1 cellular context compared by ENCODE assay signal in the genomic region with DNA sequence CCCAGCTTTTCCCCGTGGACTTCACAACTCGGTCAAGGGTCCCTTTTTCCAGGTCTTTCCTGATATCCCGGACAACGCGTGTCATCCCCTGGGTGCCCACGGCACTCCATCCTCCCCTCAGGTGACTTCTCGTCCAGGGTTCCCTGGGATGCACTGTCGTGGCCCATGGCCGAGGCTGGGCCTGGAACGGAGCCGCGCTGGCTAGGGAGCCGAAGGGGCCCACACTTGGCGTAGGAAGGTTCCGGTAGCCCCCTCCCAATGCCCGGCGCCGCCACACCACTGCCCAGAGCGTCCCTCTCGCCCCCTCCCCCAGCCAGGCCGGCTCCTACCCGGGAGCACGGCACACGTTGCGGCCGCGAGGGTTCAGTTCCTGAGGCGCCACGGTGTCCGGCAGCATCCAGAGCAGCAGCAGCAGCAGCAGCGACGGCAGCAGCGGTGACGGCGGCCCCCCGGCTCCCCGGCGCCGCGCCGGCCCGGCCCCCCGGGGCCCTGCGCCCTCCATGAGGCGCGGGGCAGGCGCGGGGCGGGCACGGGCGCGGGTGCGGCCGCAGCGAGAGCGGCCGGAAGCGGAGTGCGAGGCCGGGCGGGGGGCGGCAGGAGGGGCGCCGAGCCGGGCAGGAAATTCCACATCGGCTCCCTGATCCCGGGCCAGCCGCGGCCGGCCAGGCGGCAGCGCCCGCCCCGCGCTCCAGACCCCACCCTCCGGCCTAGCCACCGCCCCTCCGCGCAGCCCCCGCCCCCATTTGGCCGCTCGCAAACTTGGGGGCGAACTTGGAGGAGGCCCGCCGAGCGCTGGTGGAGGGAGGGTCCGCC.
TF ChIP-seq lines count a peak whose summit lies in the region.

SCARF2 (minus strand) TSS at position 573 of the 813 bp plus-strand sequence; CDS start at position 502, 71 bp downstream.

TF ChIP-seq in K562, 482 proteins besides CTCF, POLR2A, EP300 and RAD21 (continued from another document and continues in another):
- TF ChIP-seq ZNF639 (CRISPR knock-in tag; conservative IDR thresholded peaks at IDR 0.05 in 1 of 2, IDR thresholded peaks at IDR 0.05 in 1 of 2) (0 out of 4 replicates have a peak, but pooled peaks of 1 of the 2 experiments have one; percentile 36), HMG20A (CRISPR knock-in tag; conservative IDR thresholded peaks at IDR 0.05) (no peak), NCOA6 (IDR thresholded peaks at IDR 0.05) (no peak), NR3C1 (CRISPR knock-in tag; IDR thresholded peaks at IDR 0.05) (no peak), ZNF165 (CRISPR knock-in tag; IDR thresholded peaks at IDR 0.05; ENCODE audit: borderline replicate concordance) (no peak), SMARCA5 (IDR thresholded peaks at IDR 0.05) (no peak), SAP30 (IDR thresholded peaks at IDR 0.05; ENCODE audit: borderline replicate concordance, insufficient read depth, low read depth, low read length, poor library complexity, severe bottlenecking) (no peak), ZKSCAN3 (CRISPR knock-in tag; IDR thresholded peaks at IDR 0.05) (no peak), STAG1 (CRISPR knock-in tag; IDR thresholded peaks at IDR 0.05; ENCODE audit: borderline replicate concordance) (peak; percentile 13; the same call in 1 of the 2 replicates), GATA2 (CRISPR knock-in tag; IDR thresholded peaks at IDR 0.05) (no peak), BRCA1 (IDR thresholded peaks at IDR 0.05) (no peak), BRCA1 (CRISPR knock-in tag; IDR thresholded peaks at IDR 0.05) (peak; percentile 95; the same call in 1 of the 2 replicates), ZNF143 (CRISPR knock-in tag; IDR thresholded peaks at IDR 0.05) (no peak), ZNF717 (CRISPR knock-in tag; IDR thresholded peaks at IDR 0.05) (no peak), ZNF280B (CRISPR knock-in tag; IDR thresholded peaks at IDR 0.05) (no peak), ZNF253 (CRISPR knock-in tag; conservative IDR thresholded peaks at IDR 0.05) (no peak), NFXL1 (CRISPR knock-in tag; IDR thresholded peaks at IDR 0.05) (no peak), CREBBP (IDR thresholded peaks at IDR 0.05; ENCODE audit: low read depth, low read length) (no peak), NR2C2 (CRISPR knock-in tag; IDR thresholded peaks at IDR 0.05) (no peak), NR2C2 (tag; IDR thresholded peaks at IDR 0.05) (no peak), REST (CRISPR knock-in tag; IDR thresholded peaks at IDR 0.05; ENCODE audit: low read depth) (no peak), NFIC (IDR thresholded peaks at IDR 0.05) (no peak), SMARCB1 (IDR thresholded peaks at IDR 0.05; ENCODE audit: insufficient read length, low read depth) (no peak), ZNF695 (CRISPR knock-in tag; IDR thresholded peaks at IDR 0.05) (no peak), NFYB (IDR thresholded peaks at IDR 0.05; ENCODE audit: extremely low read depth, insufficient read length) (no peak), BCOR (IDR thresholded peaks at IDR 0.05) (no peak), FOXA1 (IDR thresholded peaks at IDR 0.05; ENCODE audit: borderline replicate concordance) (no peak), HMGN3 (IDR thresholded peaks at IDR 0.05; ENCODE audit: borderline replicate concordance, extremely low read depth, insufficient read length, low read depth, low read length) (peak; percentile 31), SNIP1 (IDR thresholded peaks at IDR 0.05; ENCODE audit: low read depth) (no peak), XRCC5 (IDR thresholded peaks at IDR 0.05; ENCODE audit: low read depth, low read length) (no peak), PHF20 (IDR thresholded peaks at IDR 0.05; ENCODE audit: partially characterized antibody) (no peak), ARHGAP35 (IDR thresholded peaks at IDR 0.05; ENCODE audit: partially characterized antibody) (no peak), ZNF431 (CRISPR knock-in tag; IDR thresholded peaks at IDR 0.05) (no peak), ZNF316 (IDR thresholded peaks at IDR 0.05) (peak; percentile 58), ZNF134 (CRISPR knock-in tag; conservative IDR thresholded peaks at IDR 0.05) (no peak), PRMT5 (CRISPR knock-in tag; IDR thresholded peaks at IDR 0.05) (0 out of 2 replicates have a peak, but pooled peaks have one; percentile 25), ZNF561 (CRISPR knock-in tag; conservative IDR thresholded peaks at IDR 0.05) (no peak), ZNF707 (CRISPR knock-in tag; conservative IDR thresholded peaks at IDR 0.05) (no peak), MTA3 (IDR thresholded peaks at IDR 0.05; ENCODE audit: borderline replicate concordance) (0 out of 2 replicates have a peak, but pooled peaks have one; percentile 14), MAFG (tag; conservative IDR thresholded peaks at IDR 0.05) (no peak), PTTG1 (tag; IDR thresholded peaks at IDR 0.05; ENCODE audit: low read depth) (no peak), RBM15 (IDR thresholded peaks at IDR 0.05; ENCODE audit: insufficient read depth, low read length) (no peak), ZNF263 (CRISPR knock-in tag; IDR thresholded peaks at IDR 0.05; ENCODE audit: borderline replicate concordance) (0 out of 2 replicates have a peak, but pooled peaks have one; percentile 54), ZFPM2 (CRISPR knock-in tag; IDR thresholded peaks at IDR 0.05) (no peak), TCF7L2 (IDR thresholded peaks at IDR 0.05; ENCODE audit: low read depth, low read length) (no peak), SREBF2 (CRISPR knock-in tag; IDR thresholded peaks at IDR 0.05) (no peak), ZNF408 (CRISPR knock-in tag; IDR thresholded peaks at IDR 0.05; ENCODE audit: low read depth) (no peak), FOXK2 (conservative IDR thresholded peaks at IDR 0.05 in 1 of 2, IDR thresholded peaks at IDR 0.05 in 1 of 2; ENCODE audit: low read depth in 2 of 2) (no peak), SIN3A (IDR thresholded peaks at IDR 0.05; ENCODE audit: borderline replicate concordance in 2 of 2, control insufficient read depth in 1 of 2, low read depth in 2 of 2, low read length in 2 of 2) (no peak), PHF8 (IDR thresholded peaks at IDR 0.05; ENCODE audit: borderline replicate concordance, low read length) (no peak; the same call in 1 of the 2 replicates), POLR2H (tag; IDR thresholded peaks at IDR 0.05; ENCODE audit: low read depth) (no peak), KLF1 (tag; IDR thresholded peaks at IDR 0.05) (no peak)
- TF ChIP-seq, protein P1, sequence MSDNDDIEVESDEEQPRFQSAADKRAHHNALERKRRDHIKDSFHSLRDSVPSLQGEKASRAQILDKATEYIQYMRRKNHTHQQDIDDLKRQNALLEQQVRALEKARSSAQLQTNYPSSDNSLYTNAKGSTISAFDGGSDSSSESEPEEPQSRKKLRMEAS (CRISPR knock-in tag; IDR thresholded peaks at IDR 0.05) = no peak; the same call in 1 of the 2 replicates
- TF ChIP-seq, protein P2, sequence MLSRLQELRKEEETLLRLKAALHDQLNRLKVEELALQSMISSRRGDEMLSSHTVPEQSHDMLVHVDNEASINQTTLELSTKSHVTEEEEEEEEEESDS (CRISPR knock-in tag; IDR thresholded peaks at IDR 0.05) = no peak
- TF ChIP-seq, protein P3, sequence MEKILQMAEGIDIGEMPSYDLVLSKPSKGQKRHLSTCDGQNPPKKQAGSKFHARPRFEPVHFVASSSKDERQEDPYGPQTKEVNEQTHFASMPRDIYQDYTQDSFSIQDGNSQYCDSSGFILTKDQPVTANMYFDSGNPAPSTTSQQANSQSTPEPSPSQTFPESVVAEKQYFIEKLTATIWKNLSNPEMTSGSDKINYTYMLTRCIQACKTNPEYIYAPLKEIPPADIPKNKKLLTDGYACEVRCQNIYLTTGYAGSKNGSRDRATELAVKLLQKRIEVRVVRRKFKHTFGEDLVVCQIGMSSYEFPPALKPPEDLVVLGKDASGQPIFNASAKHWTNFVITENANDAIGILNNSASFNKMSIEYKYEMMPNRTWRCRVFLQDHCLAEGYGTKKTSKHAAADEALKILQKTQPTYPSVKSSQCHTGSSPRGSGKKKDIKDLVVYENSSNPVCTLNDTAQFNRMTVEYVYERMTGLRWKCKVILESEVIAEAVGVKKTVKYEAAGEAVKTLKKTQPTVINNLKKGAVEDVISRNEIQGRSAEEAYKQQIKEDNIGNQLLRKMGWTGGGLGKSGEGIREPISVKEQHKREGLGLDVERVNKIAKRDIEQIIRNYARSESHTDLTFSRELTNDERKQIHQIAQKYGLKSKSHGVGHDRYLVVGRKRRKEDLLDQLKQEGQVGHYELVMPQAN (IDR thresholded peaks at IDR 0.05; ENCODE audit: borderline replicate concordance) = no peak
- TF ChIP-seq, protein P4, sequence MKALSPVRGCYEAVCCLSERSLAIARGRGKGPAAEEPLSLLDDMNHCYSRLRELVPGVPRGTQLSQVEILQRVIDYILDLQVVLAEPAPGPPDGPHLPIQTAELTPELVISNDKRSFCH (CRISPR knock-in tag; IDR thresholded peaks at IDR 0.05) = no peak
- TF ChIP-seq, protein P4 (tag; IDR thresholded peaks at IDR 0.05) = no peak
- TF ChIP-seq, protein P5, sequence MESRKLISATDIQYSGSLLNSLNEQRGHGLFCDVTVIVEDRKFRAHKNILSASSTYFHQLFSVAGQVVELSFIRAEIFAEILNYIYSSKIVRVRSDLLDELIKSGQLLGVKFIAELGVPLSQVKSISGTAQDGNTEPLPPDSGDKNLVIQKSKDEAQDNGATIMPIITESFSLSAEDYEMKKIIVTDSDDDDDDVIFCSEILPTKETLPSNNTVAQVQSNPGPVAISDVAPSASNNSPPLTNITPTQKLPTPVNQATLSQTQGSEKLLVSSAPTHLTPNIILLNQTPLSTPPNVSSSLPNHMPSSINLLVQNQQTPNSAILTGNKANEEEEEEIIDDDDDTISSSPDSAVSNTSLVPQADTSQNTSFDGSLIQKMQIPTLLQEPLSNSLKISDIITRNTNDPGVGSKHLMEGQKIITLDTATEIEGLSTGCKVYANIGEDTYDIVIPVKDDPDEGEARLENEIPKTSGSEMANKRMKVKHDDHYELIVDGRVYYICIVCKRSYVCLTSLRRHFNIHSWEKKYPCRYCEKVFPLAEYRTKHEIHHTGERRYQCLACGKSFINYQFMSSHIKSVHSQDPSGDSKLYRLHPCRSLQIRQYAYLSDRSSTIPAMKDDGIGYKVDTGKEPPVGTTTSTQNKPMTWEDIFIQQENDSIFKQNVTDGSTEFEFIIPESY (CRISPR knock-in tag; IDR thresholded peaks at IDR 0.05) = no peak
- TF ChIP-seq, protein P6, sequence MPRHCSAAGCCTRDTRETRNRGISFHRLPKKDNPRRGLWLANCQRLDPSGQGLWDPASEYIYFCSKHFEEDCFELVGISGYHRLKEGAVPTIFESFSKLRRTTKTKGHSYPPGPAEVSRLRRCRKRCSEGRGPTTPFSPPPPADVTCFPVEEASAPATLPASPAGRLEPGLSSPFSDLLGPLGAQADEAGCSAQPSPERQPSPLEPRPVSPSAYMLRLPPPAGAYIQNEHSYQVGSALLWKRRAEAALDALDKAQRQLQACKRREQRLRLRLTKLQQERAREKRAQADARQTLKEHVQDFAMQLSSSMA (CRISPR knock-in tag; IDR thresholded peaks at IDR 0.05) = 0 out of 2 replicates have a peak, but pooled peaks have one; percentile 55
- TF ChIP-seq, protein P7, sequence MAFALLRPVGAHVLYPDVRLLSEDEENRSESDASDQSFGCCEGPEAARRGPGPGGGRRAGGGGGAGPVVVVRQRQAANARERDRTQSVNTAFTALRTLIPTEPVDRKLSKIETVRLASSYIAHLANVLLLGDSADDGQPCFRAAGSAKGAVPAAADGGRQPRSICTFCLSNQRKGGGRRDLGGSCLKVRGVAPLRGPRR (CRISPR knock-in tag; IDR thresholded peaks at IDR 0.05) = no peak
